In the genomic region with DNA sequence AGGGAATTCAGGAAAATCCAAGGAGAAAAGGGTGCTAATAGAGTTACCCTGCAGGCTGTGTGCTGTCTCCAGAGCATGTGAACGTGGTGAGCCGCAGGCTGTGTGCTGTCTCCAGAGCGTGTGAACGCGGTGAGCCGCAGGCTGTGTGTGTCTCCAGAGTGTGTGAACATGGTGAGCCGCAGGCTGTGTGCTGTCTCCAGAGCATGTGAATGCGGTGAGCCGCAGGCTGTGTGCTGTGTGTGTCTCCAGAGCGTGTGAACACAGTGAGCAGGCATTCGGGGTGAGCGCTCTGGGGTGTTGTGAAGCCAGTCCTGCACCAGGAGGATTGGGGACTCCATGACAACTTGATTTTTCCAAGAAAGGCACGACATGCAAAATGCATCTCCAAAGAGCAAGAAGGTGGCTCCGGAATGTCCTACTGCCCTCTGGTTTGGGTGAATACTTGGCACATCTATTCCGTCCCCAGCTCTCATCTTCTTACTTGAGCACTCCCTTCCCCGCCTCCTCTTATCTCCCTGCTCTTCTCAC, we compare ENCODE assay signal across 1 cellular context.
TF ChIP-seq lines count a peak whose summit lies in the region.

No MANE protein-coding gene starts in this region.

TF ChIP-seq in H1, 55 proteins besides CTCF, POLR2A, EP300 and RAD21 (continued from another document):
- TF ChIP-seq, protein P1, sequence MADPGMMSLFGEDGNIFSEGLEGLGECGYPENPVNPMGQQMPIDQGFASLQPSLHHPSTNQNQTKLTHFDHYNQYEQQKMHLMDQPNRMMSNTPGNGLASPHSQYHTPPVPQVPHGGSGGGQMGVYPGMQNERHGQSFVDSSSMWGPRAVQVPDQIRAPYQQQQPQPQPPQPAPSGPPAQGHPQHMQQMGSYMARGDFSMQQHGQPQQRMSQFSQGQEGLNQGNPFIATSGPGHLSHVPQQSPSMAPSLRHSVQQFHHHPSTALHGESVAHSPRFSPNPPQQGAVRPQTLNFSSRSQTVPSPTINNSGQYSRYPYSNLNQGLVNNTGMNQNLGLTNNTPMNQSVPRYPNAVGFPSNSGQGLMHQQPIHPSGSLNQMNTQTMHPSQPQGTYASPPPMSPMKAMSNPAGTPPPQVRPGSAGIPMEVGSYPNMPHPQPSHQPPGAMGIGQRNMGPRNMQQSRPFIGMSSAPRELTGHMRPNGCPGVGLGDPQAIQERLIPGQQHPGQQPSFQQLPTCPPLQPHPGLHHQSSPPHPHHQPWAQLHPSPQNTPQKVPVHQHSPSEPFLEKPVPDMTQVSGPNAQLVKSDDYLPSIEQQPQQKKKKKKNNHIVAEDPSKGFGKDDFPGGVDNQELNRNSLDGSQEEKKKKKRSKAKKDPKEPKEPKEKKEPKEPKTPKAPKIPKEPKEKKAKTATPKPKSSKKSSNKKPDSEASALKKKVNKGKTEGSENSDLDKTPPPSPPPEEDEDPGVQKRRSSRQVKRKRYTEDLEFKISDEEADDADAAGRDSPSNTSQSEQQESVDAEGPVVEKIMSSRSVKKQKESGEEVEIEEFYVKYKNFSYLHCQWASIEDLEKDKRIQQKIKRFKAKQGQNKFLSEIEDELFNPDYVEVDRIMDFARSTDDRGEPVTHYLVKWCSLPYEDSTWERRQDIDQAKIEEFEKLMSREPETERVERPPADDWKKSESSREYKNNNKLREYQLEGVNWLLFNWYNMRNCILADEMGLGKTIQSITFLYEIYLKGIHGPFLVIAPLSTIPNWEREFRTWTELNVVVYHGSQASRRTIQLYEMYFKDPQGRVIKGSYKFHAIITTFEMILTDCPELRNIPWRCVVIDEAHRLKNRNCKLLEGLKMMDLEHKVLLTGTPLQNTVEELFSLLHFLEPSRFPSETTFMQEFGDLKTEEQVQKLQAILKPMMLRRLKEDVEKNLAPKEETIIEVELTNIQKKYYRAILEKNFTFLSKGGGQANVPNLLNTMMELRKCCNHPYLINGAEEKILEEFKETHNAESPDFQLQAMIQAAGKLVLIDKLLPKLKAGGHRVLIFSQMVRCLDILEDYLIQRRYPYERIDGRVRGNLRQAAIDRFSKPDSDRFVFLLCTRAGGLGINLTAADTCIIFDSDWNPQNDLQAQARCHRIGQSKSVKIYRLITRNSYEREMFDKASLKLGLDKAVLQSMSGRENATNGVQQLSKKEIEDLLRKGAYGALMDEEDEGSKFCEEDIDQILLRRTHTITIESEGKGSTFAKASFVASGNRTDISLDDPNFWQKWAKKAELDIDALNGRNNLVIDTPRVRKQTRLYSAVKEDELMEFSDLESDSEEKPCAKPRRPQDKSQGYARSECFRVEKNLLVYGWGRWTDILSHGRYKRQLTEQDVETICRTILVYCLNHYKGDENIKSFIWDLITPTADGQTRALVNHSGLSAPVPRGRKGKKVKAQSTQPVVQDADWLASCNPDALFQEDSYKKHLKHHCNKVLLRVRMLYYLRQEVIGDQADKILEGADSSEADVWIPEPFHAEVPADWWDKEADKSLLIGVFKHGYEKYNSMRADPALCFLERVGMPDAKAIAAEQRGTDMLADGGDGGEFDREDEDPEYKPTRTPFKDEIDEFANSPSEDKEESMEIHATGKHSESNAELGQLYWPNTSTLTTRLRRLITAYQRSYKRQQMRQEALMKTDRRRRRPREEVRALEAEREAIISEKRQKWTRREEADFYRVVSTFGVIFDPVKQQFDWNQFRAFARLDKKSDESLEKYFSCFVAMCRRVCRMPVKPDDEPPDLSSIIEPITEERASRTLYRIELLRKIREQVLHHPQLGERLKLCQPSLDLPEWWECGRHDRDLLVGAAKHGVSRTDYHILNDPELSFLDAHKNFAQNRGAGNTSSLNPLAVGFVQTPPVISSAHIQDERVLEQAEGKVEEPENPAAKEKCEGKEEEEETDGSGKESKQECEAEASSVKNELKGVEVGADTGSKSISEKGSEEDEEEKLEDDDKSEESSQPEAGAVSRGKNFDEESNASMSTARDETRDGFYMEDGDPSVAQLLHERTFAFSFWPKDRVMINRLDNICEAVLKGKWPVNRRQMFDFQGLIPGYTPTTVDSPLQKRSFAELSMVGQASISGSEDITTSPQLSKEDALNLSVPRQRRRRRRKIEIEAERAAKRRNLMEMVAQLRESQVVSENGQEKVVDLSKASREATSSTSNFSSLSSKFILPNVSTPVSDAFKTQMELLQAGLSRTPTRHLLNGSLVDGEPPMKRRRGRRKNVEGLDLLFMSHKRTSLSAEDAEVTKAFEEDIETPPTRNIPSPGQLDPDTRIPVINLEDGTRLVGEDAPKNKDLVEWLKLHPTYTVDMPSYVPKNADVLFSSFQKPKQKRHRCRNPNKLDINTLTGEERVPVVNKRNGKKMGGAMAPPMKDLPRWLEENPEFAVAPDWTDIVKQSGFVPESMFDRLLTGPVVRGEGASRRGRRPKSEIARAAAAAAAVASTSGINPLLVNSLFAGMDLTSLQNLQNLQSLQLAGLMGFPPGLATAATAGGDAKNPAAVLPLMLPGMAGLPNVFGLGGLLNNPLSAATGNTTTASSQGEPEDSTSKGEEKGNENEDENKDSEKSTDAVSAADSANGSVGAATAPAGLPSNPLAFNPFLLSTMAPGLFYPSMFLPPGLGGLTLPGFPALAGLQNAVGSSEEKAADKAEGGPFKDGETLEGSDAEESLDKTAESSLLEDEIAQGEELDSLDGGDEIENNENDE (IDR thresholded peaks at IDR 0.05; ENCODE audit: insufficient replicate concordance, low read length): no peak
- TF ChIP-seq SUZ12 (IDR thresholded peaks at IDR 0.05; ENCODE audit: low read length) (no peak), BRCA1 (IDR thresholded peaks at IDR 0.05; ENCODE audit: low read depth, low read length) (no peak), SP4 (IDR thresholded peaks at IDR 0.05; ENCODE audit: low read length) (no peak)
- TF ChIP-seq, protein P2, sequence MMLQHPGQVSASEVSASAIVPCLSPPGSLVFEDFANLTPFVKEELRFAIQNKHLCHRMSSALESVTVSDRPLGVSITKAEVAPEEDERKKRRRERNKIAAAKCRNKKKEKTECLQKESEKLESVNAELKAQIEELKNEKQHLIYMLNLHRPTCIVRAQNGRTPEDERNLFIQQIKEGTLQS (IDR thresholded peaks at IDR 0.05; ENCODE audit: insufficient read depth, low read depth, low read length): no peak
